9 cellular contexts compared by ENCODE assay signal in the genomic region with DNA sequence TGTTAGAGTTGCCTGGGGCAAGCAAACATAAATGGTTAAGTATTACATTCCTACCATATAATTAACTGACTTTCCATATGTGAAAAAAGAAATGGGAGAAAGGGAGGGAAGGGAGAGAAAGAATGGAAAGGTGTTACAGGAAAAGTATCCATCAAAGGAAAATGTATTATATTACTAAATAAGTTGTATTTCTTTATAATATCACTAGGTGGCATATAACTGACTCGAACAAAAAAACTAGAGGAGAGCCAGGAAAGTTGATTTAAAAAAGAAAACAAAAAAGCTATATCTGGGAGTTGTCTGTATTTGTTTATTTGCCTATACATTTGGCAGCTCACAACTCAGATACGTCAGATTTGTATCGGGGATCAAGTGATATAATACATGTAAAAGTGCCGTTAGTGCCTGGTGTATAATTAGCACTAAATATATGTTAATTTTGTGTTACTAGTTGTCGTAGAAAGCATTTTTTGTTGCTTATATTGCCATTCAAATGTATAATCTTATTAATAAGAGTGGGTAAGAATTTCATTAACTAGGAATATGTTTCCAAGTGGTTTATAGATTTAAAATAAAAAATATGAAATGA. TPM values are rescaled to one million over a fixed set of nuclear protein-coding genes. Genes with fewer than 3 reads are reported as not detected.
DNase-seq lines count a peak whose midpoint lies in the region; ATAC-seq and TF ChIP-seq lines count a peak whose summit lies in the region.
"Had no signal": no experiment of that assay in that cellular context is flagged by ENCODE, and none has a peak within 500 bp of the region (broad histone marks: within the 10 kb centered on the region; RNA-seq: fewer than 3 reads in every experiment).

No MANE protein-coding gene starts in this region.

- H3K9me3 ChIP-seq in DOHH2 (ENCODE audit: control insufficient read depth, insufficient read depth, low read length) (no peaks in the 10 kb centered on the region), adrenal gland (replicated peaks in 1 of 3) (no peaks in the 10 kb centered on the region)
- H3K9me3 ChIP-seq: Caco-2 had no signal

- H3K27me3 ChIP-seq in DOHH2 (ENCODE audit: control insufficient read depth, low read length): no peaks in the 10 kb centered on the region
- no peaks in the 10 kb centered on the region for H3K27me3 ChIP-seq in adrenal gland

- no peaks in the 10 kb centered on the region for H4K20me1 ChIP-seq in DOHH2 (ENCODE audit: control insufficient read depth, insufficient read depth, low read depth, low read length)

- no peaks in the 10 kb centered on the region for H3K9me2 ChIP-seq in DOHH2 (replicated peaks; ENCODE audit: control insufficient read depth, low read length)

- peak; percentile 31 for DNase-seq in OCI-M1 (lab: John Stamatoyannopoulos, UW)
- DNase-seq in fibroblast of the aortic adventitia (ENCODE audit: low read depth): peak; percentile 4
- no peak for DNase-seq in NCI-H2081 treated with DMSO at 0.1 percent for 48 hours (lab: John Stamatoyannopoulos, UW)
- DNase-seq in adrenal gland: no peak
- DNase-seq in NCI-H2196 (lab: John Stamatoyannopoulos, UW; ENCODE audit: unreplicated experiment): no peak
- DNase-seq: Caco-2 had no signal

- TF ChIP-seq CTCF in 22Rv1 (IDR thresholded peaks at IDR 0.05): peak; percentile 67
- TF ChIP-seq CTCF in DOHH2 (IDR thresholded peaks at IDR 0.05; ENCODE audit: low read depth, low read length, poor library complexity, severe bottlenecking): peak; percentile 24
- peak; percentile 24 for TF ChIP-seq CTCF in fibroblast of the aortic adventitia (IDR thresholded peaks at IDR 0.05; ENCODE audit: insufficient read depth, low read length)
- peak in 2 of 6 experiments; percentile 17 to 33 for TF ChIP-seq CTCF in adrenal gland (IDR thresholded peaks at IDR 0.05)

- no peak overlapping the region for H3K27ac ChIP-seq in 22Rv1
- H3K27ac ChIP-seq in DOHH2 (ENCODE audit: low read depth, low read length): no peak overlapping the region
- no peak overlapping the region for H3K27ac ChIP-seq in adrenal gland

- H3K4me3 ChIP-seq in DOHH2 (ENCODE audit: low read length) (no peak overlapping the region), fibroblast of the aortic adventitia (ENCODE audit: low read depth, low read length) (no peak overlapping the region), adrenal gland (no peak overlapping the region)

- WGBS in adrenal gland, 4 donors: 39 to 50% (median 48%) methylated on average over 5 of the region's 5 CpGs

- intact Hi-C loops in adrenal gland (cut with DNase I): no loop called here

- TF ChIP-seq POLR2A in adrenal gland (IDR thresholded peaks at IDR 0.05): no peak

- no peaks in the 10 kb centered on the region for H3K36me3 ChIP-seq in DOHH2 (ENCODE audit: control insufficient read depth, low read length)
- H3K36me3 ChIP-seq in adrenal gland (replicated peaks in 1 of 2): no peaks in the 10 kb centered on the region

- no peak for ATAC-seq in GM21723 (IDR thresholded peaks at IDR 0.05; ENCODE audit: unreplicated experiment)

- no peak overlapping the region for H3K4me2 ChIP-seq in DOHH2 (ENCODE audit: low read length)

- H3K4me1 ChIP-seq in DOHH2 (ENCODE audit: control insufficient read depth, low read length) (no peaks in the 10 kb centered on the region), adrenal gland (replicated peaks in 1 of 2) (no peaks in the 10 kb centered on the region)
- H3K4me1 ChIP-seq: Caco-2 had no signal

- H3K79me2 ChIP-seq in DOHH2 (ENCODE audit: control insufficient read depth, low read length): no peaks in the 10 kb centered on the region

- no peaks in the 10 kb centered on the region for H3F3A ChIP-seq in DOHH2 (ENCODE audit: control insufficient read depth, insufficient read depth)

RNA-seq across cellular contexts. Expression of gene ADAMTS19, which starts 59.6 kb away (rescaled TPM):
- total RNA-seq in fibroblast of the aortic adventitia (ENCODE audit: low replicate concordance): 0.09 TPM in 1 of 2 replicates, not detected in the other
- total RNA-seq in adrenal gland: 1 to 10 TPM in 2 of 8 donors, under 1 TPM in 3, not detected in 3; 0.14 to 1.2 (median 0.91) TPM
- 1 to 10 TPM in 1 of 3 donors, under 1 TPM in 2; 0.30 to 2.9 (median 0.46) TPM for polyA plus RNA-seq in adrenal gland

Comparison
In these comparisons a context has a peak if more than half of its experiments do, and no peak if none do; other contexts are left out.
1. DNase-seq: peak in OCI-M1 (single experiment) and fibroblast of the aortic adventitia (single experiment); none in NCI-H2081 treated with DMSO at 0.1 percent for 48 hours (single experiment), adrenal gland (0 of 7) and NCI-H2196 (single experiment).